ENCODE assay signal across 21 cellular contexts in the genomic region with DNA sequence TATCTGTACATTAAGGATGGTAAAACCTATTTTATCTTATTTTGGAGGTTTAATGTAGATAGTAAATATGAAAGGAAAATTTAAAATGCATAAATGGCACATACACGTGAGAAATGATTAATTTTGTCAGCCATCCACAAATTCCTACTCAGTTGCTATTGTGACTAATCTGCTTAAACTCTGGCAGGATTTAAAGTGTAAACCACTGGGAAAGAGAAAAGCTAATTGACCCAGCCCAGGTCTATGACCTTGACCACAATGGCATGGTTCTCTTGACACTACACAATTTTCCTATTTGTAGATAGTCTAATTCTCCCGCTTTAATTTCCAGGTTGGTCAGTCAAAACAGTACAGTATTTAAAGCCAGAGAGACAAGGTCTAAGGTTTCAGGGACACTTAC.
DNase-seq lines count a peak whose midpoint lies in the region; ATAC-seq and TF ChIP-seq lines count a peak whose summit lies in the region.
"Had no signal": no experiment of that assay in that cellular context is flagged by ENCODE, and none has a peak within 500 bp of the region (broad histone marks: within the 10 kb centered on the region; RNA-seq: fewer than 3 reads in every experiment).

No MANE protein-coding gene starts in this region.

- TF ChIP-seq EP300 in gastroesophageal sphincter (IDR thresholded peaks at IDR 0.05) = no peak

- WGBS in gastroesophageal sphincter (ENCODE audit: low coverage in 1 of 2), 2 donors = 63 to 64% methylated on average over 2 of the region's 2 CpGs

- no peaks in the 10 kb centered on the region for H3K4me1 ChIP-seq in gastroesophageal sphincter
- H3K4me1 ChIP-seq: BE2C, HAP-1 had no signal

- no peak for ATAC-seq in HG02610 (IDR thresholded peaks at IDR 0.05; ENCODE audit: unreplicated experiment)
- no peak for ATAC-seq in gastroesophageal sphincter
- ATAC-seq: Panc1 had no signal

- H3K27ac ChIP-seq in gastroesophageal sphincter = no peak overlapping the region

- H3K4me3 ChIP-seq in gastroesophageal sphincter = no peak overlapping the region
- H3K4me3 ChIP-seq: HAP-1 had no signal

- peaks cover 0 to 8% (median 0%) of the 10 kb centered on the region in 3 donors for H3K9me3 ChIP-seq in gastroesophageal sphincter
- H3K9me3 ChIP-seq: BE2C, HAP-1 had no signal

- no peaks in the 10 kb centered on the region for H3K27me3 ChIP-seq in gastroesophageal sphincter
- H3K27me3 ChIP-seq: BE2C had no signal

- TF ChIP-seq POLR2A in gastroesophageal sphincter (IDR thresholded peaks at IDR 0.05) = no peak

- DNase-seq in EL (peak; percentile 41), RPMI7951 (ENCODE audit: low read depth) (peak; percentile 62), kidney tubule cell (ENCODE audit: low spot score) (peak; percentile 53), NCI-H526 (lab: John Stamatoyannopoulos, UW) (no peak), NCI-H2029 treated with DMSO at 0.1 percent for 48 hours (lab: John Stamatoyannopoulos, UW) (no peak)
- DNase-seq: ACHN; BE2C; CD4-positive, alpha-beta T cell; Karpas-422; MM.1S; NCI-H1092 treated with DMSO at 0.1 percent for 48 hours; NCI-H146; NCI-H2081; NCI-H2171 treated with DMSO at 0.1 percent for 48 hours; NCI-H446; Right ventricle myocardium superior; SW 1271 had no signal

- TF ChIP-seq CTCF in gastroesophageal sphincter (IDR thresholded peaks at IDR 0.05) = no peak

- no peaks in the 10 kb centered on the region for H3K36me3 ChIP-seq in gastroesophageal sphincter
- H3K36me3 ChIP-seq: BE2C, HAP-1 had no signal

Comparison
In these comparisons a context has a peak if more than half of its experiments do, and no peak if none do; other contexts are left out.
1. DNase-seq: peak in EL (single experiment), RPMI7951 (single experiment) and kidney tubule cell (single experiment); none in NCI-H526 (0 of 2) and NCI-H2029 treated with DMSO at 0.1 percent for 48 hours (single experiment).